ENCODE assay signal across 1 cellular context in the genomic region with DNA sequence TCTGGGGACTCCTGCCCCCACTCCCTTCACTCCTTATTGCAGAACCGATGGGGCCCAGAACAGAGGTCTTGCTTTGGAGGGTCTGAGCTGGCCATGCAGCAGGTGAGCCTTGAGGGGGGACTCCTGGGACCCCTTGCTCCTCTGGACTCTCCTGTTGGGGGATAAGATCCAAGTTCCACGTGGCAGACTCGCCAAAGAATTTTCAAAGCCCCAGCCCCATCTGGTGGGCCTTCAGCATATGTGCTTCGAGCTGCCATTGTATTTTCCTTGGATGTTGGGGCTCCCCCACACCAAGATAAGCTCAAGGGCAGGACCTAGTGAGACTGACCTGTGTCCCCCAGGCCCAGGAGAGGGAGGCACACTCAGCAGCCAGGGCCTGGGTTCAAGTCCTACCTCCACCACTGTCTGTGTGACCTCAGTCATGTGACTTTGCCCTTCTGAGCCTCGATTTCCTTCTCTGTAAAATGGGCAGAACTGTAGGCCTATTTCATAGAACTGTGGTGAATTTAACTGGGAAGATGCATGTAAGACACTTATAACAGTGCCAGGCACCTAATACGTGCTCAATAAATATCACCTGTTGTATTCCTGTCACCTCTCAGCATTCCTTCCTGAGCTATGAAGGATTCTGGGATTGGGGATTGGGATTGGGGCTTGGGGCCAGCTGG.
TF ChIP-seq lines count a peak whose summit lies in the region.

No MANE protein-coding gene starts in this region.

TF ChIP-seq in K562, 482 proteins besides CTCF, POLR2A, EP300 and RAD21 (continued from another document and continues in another):
- TF ChIP-seq ATF6 (CRISPR knock-in tag; IDR thresholded peaks at IDR 0.05) (no peak), POLR3A (IDR thresholded peaks at IDR 0.05; ENCODE audit: borderline replicate concordance, extremely low read depth, insufficient read depth, insufficient read length) (no peak), PRPF4 (IDR thresholded peaks at IDR 0.05; ENCODE audit: insufficient read depth, low read depth, low read length, poor library complexity, severe bottlenecking) (no peak), MBD2 (IDR thresholded peaks at IDR 0.05; ENCODE audit: borderline replicate concordance, low read depth) (no peak), RBM34 (IDR thresholded peaks at IDR 0.05; ENCODE audit: borderline replicate concordance, insufficient read depth, low read length) (no peak), FIP1L1 (IDR thresholded peaks at IDR 0.05; ENCODE audit: low read depth, low read length, poor library complexity, severe bottlenecking) (no peak), CREM (IDR thresholded peaks at IDR 0.05; ENCODE audit: low read depth) (no peak), ZNF717 (CRISPR knock-in tag; IDR thresholded peaks at IDR 0.05) (no peak), NRF1 (conservative IDR thresholded peaks at IDR 0.05 in 1 of 2, IDR thresholded peaks at IDR 0.05 in 1 of 2) (no peak), NBN (IDR thresholded peaks at IDR 0.05; ENCODE audit: low read depth) (no peak), NR0B1 (IDR thresholded peaks at IDR 0.05; ENCODE audit: partially characterized antibody) (no peak), TAF9B (IDR thresholded peaks at IDR 0.05; ENCODE audit: partially characterized antibody) (no peak), SMARCA5 (IDR thresholded peaks at IDR 0.05) (peak; percentile 80), ZNF197 (CRISPR knock-in tag; IDR thresholded peaks at IDR 0.05; ENCODE audit: low read depth) (no peak), RBM15 (IDR thresholded peaks at IDR 0.05; ENCODE audit: insufficient read depth, low read length) (no peak), SNRNP70 (optimal IDR thresholded peaks at IDR 0.05; ENCODE audit: low read depth, low read length) (no peak), L3MBTL2 (IDR thresholded peaks at IDR 0.05) (no peak; the same call in 1 of the 2 replicates), ARID1B (IDR thresholded peaks at IDR 0.05) (no peak), TFAP4 (CRISPR knock-in tag; IDR thresholded peaks at IDR 0.05; ENCODE audit: borderline replicate concordance) (peak; percentile 32; the same call in 1 of the 2 replicates), SP2 (IDR thresholded peaks at IDR 0.05; ENCODE audit: extremely low read depth, low read depth, low read length, poor library complexity, severe bottlenecking) (no peak), SMARCE1 (IDR thresholded peaks at IDR 0.05) (no peak), RERE (CRISPR knock-in tag; IDR thresholded peaks at IDR 0.05; ENCODE audit: borderline replicate concordance) (no peak), HDAC2 (IDR thresholded peaks at IDR 0.05) (peak; percentile 94), ZBED1 (IDR thresholded peaks at IDR 0.05) (no peak), ARID2 (IDR thresholded peaks at IDR 0.05) (no peak)
- TF ChIP-seq, protein P1, sequence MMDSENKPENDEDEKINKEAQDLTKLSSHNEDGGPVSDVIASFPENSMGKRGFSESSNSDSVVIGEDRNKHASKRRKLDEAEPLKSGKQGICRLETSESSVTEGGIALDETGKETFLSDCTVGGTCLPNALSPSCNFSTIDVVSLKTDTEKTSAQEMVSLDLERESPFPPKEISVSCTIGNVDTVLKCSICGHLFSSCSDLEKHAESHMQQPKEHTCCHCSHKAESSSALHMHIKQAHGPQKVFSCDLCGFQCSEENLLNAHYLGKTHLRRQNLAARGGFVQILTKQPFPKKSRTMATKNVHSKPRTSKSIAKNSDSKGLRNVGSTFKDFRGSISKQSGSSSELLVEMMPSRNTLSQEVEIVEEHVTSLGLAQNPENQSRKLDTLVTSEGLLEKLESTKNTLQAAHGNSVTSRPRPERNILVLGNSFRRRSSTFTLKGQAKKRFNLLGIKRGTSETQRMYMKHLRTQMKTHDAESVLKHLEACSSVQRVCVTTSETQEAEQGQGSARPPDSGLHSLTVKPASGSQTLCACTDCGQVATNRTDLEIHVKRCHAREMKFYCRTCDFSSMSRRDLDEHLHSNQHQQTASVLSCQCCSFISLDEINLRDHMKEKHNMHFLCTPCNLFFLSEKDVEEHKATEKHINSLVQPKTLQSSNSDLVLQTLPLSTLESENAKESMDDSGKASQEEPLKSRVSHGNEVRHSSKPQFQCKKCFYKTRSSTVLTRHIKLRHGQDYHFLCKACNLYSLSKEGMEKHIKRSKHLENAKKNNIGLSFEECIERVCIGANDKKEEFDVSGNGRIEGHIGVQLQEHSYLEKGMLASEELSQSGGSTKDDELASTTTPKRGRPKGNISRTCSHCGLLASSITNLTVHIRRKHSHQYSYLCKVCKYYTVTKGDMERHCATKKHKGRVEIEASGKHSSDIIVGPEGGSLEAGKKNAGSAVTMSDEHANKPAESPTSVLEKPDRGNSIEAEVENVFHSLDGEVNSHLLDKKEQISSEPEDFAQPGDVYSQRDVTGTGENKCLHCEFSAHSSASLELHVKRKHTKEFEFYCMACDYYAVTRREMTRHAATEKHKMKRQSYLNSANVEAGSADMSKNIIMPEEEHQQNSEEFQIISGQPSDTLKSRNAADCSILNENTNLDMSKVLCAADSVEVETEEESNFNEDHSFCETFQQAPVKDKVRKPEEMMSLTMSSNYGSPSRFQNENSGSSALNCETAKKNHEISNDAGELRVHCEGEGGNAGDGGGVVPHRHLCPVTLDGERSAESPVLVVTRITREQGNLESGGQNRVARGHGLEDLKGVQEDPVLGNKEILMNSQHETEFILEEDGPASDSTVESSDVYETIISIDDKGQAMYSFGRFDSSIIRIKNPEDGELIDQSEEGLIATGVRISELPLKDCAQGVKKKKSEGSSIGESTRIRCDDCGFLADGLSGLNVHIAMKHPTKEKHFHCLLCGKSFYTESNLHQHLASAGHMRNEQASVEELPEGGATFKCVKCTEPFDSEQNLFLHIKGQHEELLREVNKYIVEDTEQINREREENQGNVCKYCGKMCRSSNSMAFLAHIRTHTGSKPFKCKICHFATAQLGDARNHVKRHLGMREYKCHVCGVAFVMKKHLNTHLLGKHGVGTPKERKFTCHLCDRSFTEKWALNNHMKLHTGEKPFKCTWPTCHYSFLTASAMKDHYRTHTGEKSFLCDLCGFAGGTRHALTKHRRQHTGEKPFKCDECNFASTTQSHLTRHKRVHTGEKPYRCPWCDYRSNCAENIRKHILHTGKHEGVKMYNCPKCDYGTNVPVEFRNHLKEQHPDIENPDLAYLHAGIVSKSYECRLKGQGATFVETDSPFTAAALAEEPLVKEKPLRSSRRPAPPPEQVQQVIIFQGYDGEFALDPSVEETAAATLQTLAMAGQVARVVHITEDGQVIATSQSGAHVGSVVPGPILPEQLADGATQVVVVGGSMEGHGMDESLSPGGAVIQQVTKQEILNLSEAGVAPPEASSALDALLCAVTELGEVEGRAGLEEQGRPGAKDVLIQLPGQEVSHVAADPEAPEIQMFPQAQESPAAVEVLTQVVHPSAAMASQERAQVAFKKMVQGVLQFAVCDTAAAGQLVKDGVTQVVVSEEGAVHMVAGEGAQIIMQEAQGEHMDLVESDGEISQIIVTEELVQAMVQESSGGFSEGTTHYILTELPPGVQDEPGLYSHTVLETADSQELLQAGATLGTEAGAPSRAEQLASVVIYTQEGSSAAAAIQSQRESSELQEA (IDR thresholded peaks at IDR 0.05; ENCODE audit: low read depth): no peak
- TF ChIP-seq, protein P2, sequence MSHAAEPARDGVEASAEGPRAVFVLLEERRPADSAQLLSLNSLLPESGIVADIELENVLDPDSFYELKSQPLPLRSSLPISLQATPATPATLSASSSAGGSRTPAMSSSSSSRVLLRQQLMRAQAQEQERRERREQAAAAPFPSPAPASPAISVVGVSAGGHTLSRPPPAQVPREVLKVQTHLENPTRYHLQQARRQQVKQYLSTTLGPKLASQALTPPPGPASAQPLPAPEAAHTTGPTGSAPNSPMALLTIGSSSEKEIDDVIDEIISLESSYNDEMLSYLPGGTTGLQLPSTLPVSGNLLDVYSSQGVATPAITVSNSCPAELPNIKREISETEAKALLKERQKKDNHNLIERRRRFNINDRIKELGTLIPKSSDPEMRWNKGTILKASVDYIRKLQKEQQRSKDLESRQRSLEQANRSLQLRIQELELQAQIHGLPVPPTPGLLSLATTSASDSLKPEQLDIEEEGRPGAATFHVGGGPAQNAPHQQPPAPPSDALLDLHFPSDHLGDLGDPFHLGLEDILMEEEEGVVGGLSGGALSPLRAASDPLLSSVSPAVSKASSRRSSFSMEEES (CRISPR knock-in tag; IDR thresholded peaks at IDR 0.05): peak; percentile 91
- TF ChIP-seq, protein P3, sequence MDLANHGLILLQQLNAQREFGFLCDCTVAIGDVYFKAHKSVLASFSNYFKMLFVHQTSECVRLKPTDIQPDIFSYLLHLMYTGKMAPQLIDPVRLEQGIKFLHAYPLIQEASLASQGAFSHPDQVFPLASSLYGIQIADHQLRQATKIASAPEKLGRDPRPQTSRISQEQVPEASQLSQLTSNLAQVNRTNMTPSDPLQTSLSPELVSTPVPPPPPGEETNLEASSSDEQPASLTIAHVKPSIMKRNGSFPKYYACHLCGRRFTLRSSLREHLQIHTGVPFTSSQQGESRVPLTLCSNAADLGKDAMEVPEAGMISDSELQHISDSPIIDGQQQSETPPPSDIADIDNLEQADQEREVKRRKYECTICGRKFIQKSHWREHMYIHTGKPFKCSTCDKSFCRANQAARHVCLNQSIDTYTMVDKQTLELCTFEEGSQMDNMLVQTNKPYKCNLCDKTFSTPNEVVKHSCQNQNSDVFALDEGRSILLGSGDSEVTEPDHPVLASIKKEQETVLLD (IDR thresholded peaks at IDR 0.05): no peak
- TF ChIP-seq, protein P4, sequence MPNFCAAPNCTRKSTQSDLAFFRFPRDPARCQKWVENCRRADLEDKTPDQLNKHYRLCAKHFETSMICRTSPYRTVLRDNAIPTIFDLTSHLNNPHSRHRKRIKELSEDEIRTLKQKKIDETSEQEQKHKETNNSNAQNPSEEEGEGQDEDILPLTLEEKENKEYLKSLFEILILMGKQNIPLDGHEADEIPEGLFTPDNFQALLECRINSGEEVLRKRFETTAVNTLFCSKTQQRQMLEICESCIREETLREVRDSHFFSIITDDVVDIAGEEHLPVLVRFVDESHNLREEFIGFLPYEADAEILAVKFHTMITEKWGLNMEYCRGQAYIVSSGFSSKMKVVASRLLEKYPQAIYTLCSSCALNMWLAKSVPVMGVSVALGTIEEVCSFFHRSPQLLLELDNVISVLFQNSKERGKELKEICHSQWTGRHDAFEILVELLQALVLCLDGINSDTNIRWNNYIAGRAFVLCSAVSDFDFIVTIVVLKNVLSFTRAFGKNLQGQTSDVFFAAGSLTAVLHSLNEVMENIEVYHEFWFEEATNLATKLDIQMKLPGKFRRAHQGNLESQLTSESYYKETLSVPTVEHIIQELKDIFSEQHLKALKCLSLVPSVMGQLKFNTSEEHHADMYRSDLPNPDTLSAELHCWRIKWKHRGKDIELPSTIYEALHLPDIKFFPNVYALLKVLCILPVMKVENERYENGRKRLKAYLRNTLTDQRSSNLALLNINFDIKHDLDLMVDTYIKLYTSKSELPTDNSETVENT (CRISPR knock-in tag; IDR thresholded peaks at IDR 0.05): no peak
